In the genomic region with DNA sequence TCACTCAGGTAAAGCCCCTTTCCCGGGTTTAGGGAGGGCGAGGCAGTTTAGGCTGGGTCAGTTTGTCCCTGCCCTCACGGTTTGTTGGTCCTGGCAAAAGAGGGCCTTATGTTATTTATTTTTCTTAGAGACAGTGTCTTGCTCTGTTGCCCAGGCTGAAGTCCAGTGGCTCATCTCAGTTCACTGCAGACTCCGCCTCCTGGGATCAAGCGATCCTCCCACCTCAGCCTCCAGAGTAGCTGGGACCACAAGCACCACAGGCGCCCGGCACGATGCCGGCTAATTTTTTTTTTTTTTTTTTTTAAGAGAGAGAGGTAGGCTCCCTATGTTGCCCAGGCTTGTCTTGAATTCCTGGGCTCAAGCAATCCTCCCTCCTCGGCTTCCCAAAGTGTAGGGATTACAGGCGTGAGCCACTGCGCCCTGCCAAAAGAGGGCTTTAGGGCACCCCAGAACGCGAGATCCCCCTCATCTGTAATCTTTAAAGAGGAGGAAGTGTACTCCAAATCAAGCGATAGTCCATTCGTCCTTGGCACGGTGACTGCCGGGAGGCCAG, we compare ENCODE assay signal across 8 cellular contexts. TPM values are rescaled to one million over a fixed set of nuclear protein-coding genes. Genes with fewer than 3 reads are reported as not detected.
A peak's percentile ranks its signal among the peaks of the same experiment; 100 is the strongest.
DNase-seq lines count a peak whose midpoint lies in the region; ATAC-seq, FAIRE-seq and TF ChIP-seq lines count a peak whose summit lies in the region.

No MANE protein-coding gene starts in this region.

- peak; percentile 1 for ATAC-seq in GM21576 (IDR thresholded peaks at IDR 0.05; ENCODE audit: unreplicated experiment)
- ATAC-seq in pancreas, result peak; percentile 5 to 17 (median 10)
- no peak for ATAC-seq in GM18517 (IDR thresholded peaks at IDR 0.05; ENCODE audit: unreplicated experiment)
- no peak for ATAC-seq in HG03139 (IDR thresholded peaks at IDR 0.05; ENCODE audit: unreplicated experiment)

- TF ChIP-seq CTCF in AG04449 (IDR thresholded peaks at IDR 0.05; ENCODE audit: insufficient read depth, low read length, missing control alignments), result no peak
- TF ChIP-seq CTCF in fibroblast of pulmonary artery (IDR thresholded peaks at IDR 0.05; ENCODE audit: low read length, missing control alignments), result no peak
- no peak for TF ChIP-seq CTCF in pancreas (IDR thresholded peaks at IDR 0.05)

- DNase-seq in AG04449 (ENCODE audit: low read depth, low spot score), result no peak
- no peak for DNase-seq in T-helper 2 cell treated with Interferon-gamma antibody and Interleukin-4, amounts not matched to agents 5 μg/mL and 100 μg/mL, for 36 hours (ENCODE audit: low spot score)
- peak; percentile 23 for DNase-seq in fibroblast of pulmonary artery (ENCODE audit: low read depth)
- DNase-seq in pancreas, result no peak
- no peak for DNase-seq in activated effector memory CD4-positive, alpha-beta T cell treated with Interleukin-2 at 50 U/mL for 16 hours

- H3K27ac ChIP-seq in pancreas, result peak overlapping the region; percentile 75 to 95 (median 89)

- peak overlapping the region; percentile 97 for H3K27ac Mint-ChIP-seq in T-helper 2 cell treated with Interferon-gamma antibody and Interleukin-4, amounts not matched to agents 5 μg/mL and 100 μg/mL, for 36 hours

- no peaks in the 10 kb centered on the region for H3K9me3 Mint-ChIP-seq in T-helper 2 cell treated with Interferon-gamma antibody and Interleukin-4, amounts not matched to agents 5 μg/mL and 100 μg/mL, for 36 hours

- peaks cover 4 to 15% (median 10%) of the 10 kb centered on the region in 3 donors for H3K36me3 ChIP-seq in pancreas

- no peak for FAIRE-seq in pancreas (lab: Jason Lieb, UNC)

- H3K4me1 ChIP-seq in pancreas, result peaks cover 0 to 8% (median 8%) of the 10 kb centered on the region in 3 donors

- H3K27me3 ChIP-seq in pancreas, result no peaks in the 10 kb centered on the region

- CTCF ChIA-PET in AG04449 (lab: Yijun Ruan, JAX), result interaction anchor here (3.9 kb wide), 1 partner anchor 29 kb away, joined by 26 read pairs; no protein-coding TSS in a partner anchor

- peak overlapping the region; percentile 98 for H3K4me3 Mint-ChIP-seq in T-helper 2 cell treated with Interferon-gamma antibody and Interleukin-4, amounts not matched to agents 5 μg/mL and 100 μg/mL, for 36 hours

- POLR2A ChIA-PET in AG04449 (lab: Yijun Ruan, JAX), result interaction anchor here (0.9 to 1.7 kb wide), 6 partner anchors 9 to 356 kb away, joined by 3 to 6 read pairs (median 4); partner anchors contain the start of gene CSGALNACT2

- peaks cover 16% of the 10 kb centered on the region for H3K36me3 Mint-ChIP-seq in T-helper 2 cell treated with Interferon-gamma antibody and Interleukin-4, amounts not matched to agents 5 μg/mL and 100 μg/mL, for 36 hours (ENCODE audit: low read depth)

- peaks cover 2% of the 10 kb centered on the region for H3K4me1 Mint-ChIP-seq in T-helper 2 cell treated with Interferon-gamma antibody and Interleukin-4, amounts not matched to agents 5 μg/mL and 100 μg/mL, for 36 hours (ENCODE audit: low read depth)

- peak overlapping the region; percentile 89 for H3K4me3 ChIP-seq in AG04449 (ENCODE audit: low read depth, low read length)
- peak overlapping the region; percentile 94 for H3K4me3 ChIP-seq in fibroblast of pulmonary artery (replicated peaks; ENCODE audit: low read depth, low read length)
- H3K4me3 ChIP-seq in pancreas, result peak overlapping the region; percentile 54 to 65 (median 58)

- H3K9me3 ChIP-seq in pancreas, result no peaks in the 10 kb centered on the region

- intact Hi-C loops in pancreas (cut with DNase I), result no loop called here

- H3K27me3 Mint-ChIP-seq in T-helper 2 cell treated with Interferon-gamma antibody and Interleukin-4, amounts not matched to agents 5 μg/mL and 100 μg/mL, for 36 hours (ENCODE audit: low read depth), result no peaks in the 10 kb centered on the region

- WGBS in pancreas, 2 donors, result 31 to 34% methylated on average over 14 to 18 of the region's 18 CpGs

RNA-seq across cellular contexts. Expression of gene BMS1, which starts 0.6 kb away (rescaled TPM):
- 1 to 10 TPM; 4.1 to 7.7 (median 6.9) TPM for total RNA-seq in pancreas
- polyA plus RNA-seq in pancreas, result 1 to 10 TPM; 5.1 to 9.3 TPM

Comparison
In these comparisons a context has a peak if more than half of its experiments do, and no peak if none do; other contexts are left out.
1. ATAC-seq: peak in GM21576 (single experiment) and pancreas (4 of 4); none in GM18517 (single experiment) and HG03139 (single experiment).
2. Peak in every context shown above with its lines, with median percentiles within 50 percentile points of each other: H3K4me3 ChIP-seq.